1 cellular context compared by ENCODE assay signal in genomic region chr9:109775516-109775915, GRCh38.
TF ChIP-seq lines count a peak whose summit lies in the region.

No MANE protein-coding gene starts in this region.

TF ChIP-seq in IMR-90, 13 proteins besides CTCF, POLR2A, EP300 and RAD21:
- TF ChIP-seq MAFK (IDR thresholded peaks at IDR 0.05; ENCODE audit: low read depth, low read length) = no peak
- peak; percentile 83 for TF ChIP-seq CEBPB (IDR thresholded peaks at IDR 0.05; ENCODE audit: low read depth, low read length)
TF ChIP-seq in IMR-90: peak in this region for 1.
